Comparison of ENCODE assay signal across 23 cellular contexts in genomic region chr15:36961956-36962355, GRCh38.
DNase-seq lines count a peak whose midpoint lies in the region; ATAC-seq, FAIRE-seq and TF ChIP-seq lines count a peak whose summit lies in the region.
"Had no signal": no experiment of that assay in that cellular context is flagged by ENCODE, and none has a peak within 500 bp of the region (broad histone marks: within the 10 kb centered on the region; RNA-seq: fewer than 3 reads in every experiment).

No MANE protein-coding gene starts in this region.

- no peak for TF ChIP-seq CTCF in astrocyte of the cerebellum (IDR thresholded peaks at IDR 0.05; ENCODE audit: low read depth, low read length, missing control alignments)

- in situ Hi-C loops in astrocyte of the cerebellum (cut with HindIII; ENCODE audit: low sequenced_read_pairs) = no loop called here

- ATAC-seq in GM18867 (IDR thresholded peaks at IDR 0.05; ENCODE audit: unreplicated experiment) = no peak

- no peak overlapping the region for H3K4me3 ChIP-seq in astrocyte of the cerebellum (ENCODE audit: low read depth, low read length)
- H3K4me3 ChIP-seq: BLaER1 had no signal

- TF ChIP-seq POLR2A in H54 (IDR thresholded peaks at IDR 0.05; ENCODE audit: low read depth, low read length) = no peak

- FAIRE-seq in H54 (lab: Jason Lieb, UNC) = peak; percentile 64
- FAIRE-seq in GM19239 (lab: Jason Lieb, UNC) = no peak
- FAIRE-seq: GM12892, GM18507 had no signal

- DNase-seq in H54 (ENCODE audit: insufficient read length, low spot score) (no peak), astrocyte of the cerebellum (ENCODE audit: low read depth) (peak; percentile 38), glomerular visceral epithelial cell (ENCODE audit: extremely low spot score) (peak; percentile 8), non-pigmented ciliary epithelial cell (ENCODE audit: low read depth) (peak; percentile 6), GM19239 (ENCODE audit: insufficient read length, low spot score) (no peak), occipital lobe (lab: John Stamatoyannopoulos, UW) (no peak)
- DNase-seq in activated CD4-positive, alpha-beta T cell treated with anti-CD3 and anti-CD28 coated beads, Interleukin-2, amount 50 U/mL, for 4 hours = no peak
- DNase-seq: Caco-2; CD4-positive, alpha-beta T cell; DND-41; Kasumi-1; MM.1S; NCI-H1048; NCI-H1436; NCI-H187 treated with DMSO at 0.1 percent for 48 hours; NCI-H2107; NCI-H446 treated with DMSO at 0.1 percent for 48 hours; NCI-H748 treated with DMSO at 0.1 percent for 48 hours; SIG-M5 had no signal

Comparison
In these comparisons a context has a peak if more than half of its experiments do, and no peak if none do; other contexts are left out.
1. DNase-seq: peak in astrocyte of the cerebellum (single experiment), glomerular visceral epithelial cell (single experiment) and non-pigmented ciliary epithelial cell (single experiment); none in H54 (single experiment), GM19239 (single experiment), activated CD4-positive, alpha-beta T cell treated with anti-CD3 and anti-CD28 coated beads, Interleukin-2, amount 50 U/mL, for 4 hours (0 of 2) and occipital lobe (single experiment).